Comparison of ENCODE assay signal across 1 cellular context in genomic region chr5:80204808-80205614, GRCh38.
A peak's percentile ranks its signal among the peaks of the same experiment; 100 is the strongest.
TF ChIP-seq lines count a peak whose summit lies in the region.

No MANE protein-coding gene starts in this region.

TF ChIP-seq in K562, 482 proteins besides CTCF, POLR2A, EP300 and RAD21 (continued from another document and continues in another):
- TF ChIP-seq CEBPZ (IDR thresholded peaks at IDR 0.05; ENCODE audit: borderline replicate concordance, low read depth, low read length) (no peak), ETV5 (CRISPR knock-in tag; IDR thresholded peaks at IDR 0.05; ENCODE audit: low read depth) (peak; percentile 63; the same call in 1 of the 2 replicates), ZNF121 (CRISPR knock-in tag; conservative IDR thresholded peaks at IDR 0.05) (no peak), CSDE1 (IDR thresholded peaks at IDR 0.05) (no peak), PTTG1 (tag; IDR thresholded peaks at IDR 0.05; ENCODE audit: low read depth) (no peak), SMAD3 (CRISPR knock-in tag; conservative IDR thresholded peaks at IDR 0.05) (peak; percentile 87; the same call in 1 of the 2 replicates), PHF21A (IDR thresholded peaks at IDR 0.05; ENCODE audit: borderline replicate concordance, low read depth) (peak; percentile 98), PTBP1 (IDR thresholded peaks at IDR 0.05; ENCODE audit: low read depth, low read length) (no peak), GTF2E2 (tag; IDR thresholded peaks at IDR 0.05) (no peak), ZFP36 (IDR thresholded peaks at IDR 0.05; ENCODE audit: low read depth, low read length, partially characterized antibody) (peak; percentile 31), HLTF (IDR thresholded peaks at IDR 0.05) (peak; percentile 66; the same call in 1 of the 2 replicates), KAT2B (IDR thresholded peaks at IDR 0.05; ENCODE audit: low read depth, low read length) (no peak), PHF20 (IDR thresholded peaks at IDR 0.05; ENCODE audit: partially characterized antibody) (no peak), IFI16 (CRISPR knock-in tag; IDR thresholded peaks at IDR 0.05) (no peak), MTF1 (CRISPR knock-in tag; IDR thresholded peaks at IDR 0.05; ENCODE audit: borderline replicate concordance) (no peak), MLX (CRISPR knock-in tag; conservative IDR thresholded peaks at IDR 0.05) (no peak), PHF8 (IDR thresholded peaks at IDR 0.05; ENCODE audit: borderline replicate concordance, low read length) (no peak), ID3 (CRISPR knock-in tag; IDR thresholded peaks at IDR 0.05) (no peak), ID3 (tag; IDR thresholded peaks at IDR 0.05) (no peak; the same call in 1 of the 2 replicates), FIP1L1 (IDR thresholded peaks at IDR 0.05; ENCODE audit: low read depth, low read length, poor library complexity, severe bottlenecking) (no peak), TAF15 (IDR thresholded peaks at IDR 0.05; ENCODE audit: low read depth, low read length) (no peak), ZNF696 (CRISPR knock-in tag; conservative IDR thresholded peaks at IDR 0.05) (no peak), ZBTB33 (CRISPR knock-in tag; IDR thresholded peaks at IDR 0.05) (0 out of 2 replicates have a peak, but pooled peaks have one; percentile 21), NCOR1 (IDR thresholded peaks at IDR 0.05) (peak; percentile 94), TSC22D4 (tag; IDR thresholded peaks at IDR 0.05) (no peak), CHD1 (IDR thresholded peaks at IDR 0.05; ENCODE audit: low read length) (no peak), NR0B1 (IDR thresholded peaks at IDR 0.05; ENCODE audit: partially characterized antibody) (no peak), SP2 (IDR thresholded peaks at IDR 0.05; ENCODE audit: extremely low read depth, low read depth, low read length, poor library complexity, severe bottlenecking) (no peak), HDAC8 (tag; IDR thresholded peaks at IDR 0.05) (no peak), NELFE (IDR thresholded peaks at IDR 0.05; ENCODE audit: insufficient read depth, insufficient read length) (no peak), RNF2 (IDR thresholded peaks at IDR 0.05) (peak; percentile 91), ARID3A (IDR thresholded peaks at IDR 0.05; ENCODE audit: borderline replicate concordance, low read depth, low read length) (0 out of 2 replicates have a peak, but pooled peaks have one; percentile 34), IRF1 (CRISPR knock-in tag; IDR thresholded peaks at IDR 0.05; ENCODE audit: borderline replicate concordance) (no peak), ZNF282 (CRISPR knock-in tag; IDR thresholded peaks at IDR 0.05) (no peak), ZMIZ1 (IDR thresholded peaks at IDR 0.05; ENCODE audit: low read depth in 2 of 2, low read length in 2 of 2) (peak in 1 of 2 experiments; percentile 91; a peak in 2 of 4 replicates), PRPF4 (IDR thresholded peaks at IDR 0.05; ENCODE audit: insufficient read depth, low read depth, low read length, poor library complexity, severe bottlenecking) (no peak), ZBED1 (IDR thresholded peaks at IDR 0.05) (no peak; the same call in 1 of the 2 replicates), KLF16 (IDR thresholded peaks at IDR 0.05) (peak; percentile 97), ARID1B (IDR thresholded peaks at IDR 0.05) (peak; percentile 98), MXI1 (IDR thresholded peaks at IDR 0.05; ENCODE audit: low read depth, low read length) (no peak), ARID3B (CRISPR knock-in tag; IDR thresholded peaks at IDR 0.05; ENCODE audit: borderline replicate concordance) (no peak), ZNF449 (CRISPR knock-in tag; IDR thresholded peaks at IDR 0.05) (no peak), ZNF77 (CRISPR knock-in tag; IDR thresholded peaks at IDR 0.05) (no peak), NCOA6 (IDR thresholded peaks at IDR 0.05) (no peak), ERF (CRISPR knock-in tag; IDR thresholded peaks at IDR 0.05) (peak; percentile 77; the same call in 1 of the 2 replicates), CXXC5 (CRISPR knock-in tag; IDR thresholded peaks at IDR 0.05) (peak; percentile 83), NR2C1 (IDR thresholded peaks at IDR 0.05) (no peak), NR2C1 (tag; IDR thresholded peaks at IDR 0.05) (peak; percentile 21; the same call in 1 of the 2 replicates), ZNF431 (CRISPR knock-in tag; IDR thresholded peaks at IDR 0.05) (0 out of 2 replicates have a peak, but pooled peaks have one; percentile 50), BMI1 (IDR thresholded peaks at IDR 0.05; ENCODE audit: low read length) (no peak), ATF1 (CRISPR knock-in tag; IDR thresholded peaks at IDR 0.05) (no peak), ATF1 (tag; IDR thresholded peaks at IDR 0.05) (peak; percentile 71), BHLHE40 (IDR thresholded peaks at IDR 0.05; ENCODE audit: low read length) (peak; percentile 88), ZNF707 (CRISPR knock-in tag; conservative IDR thresholded peaks at IDR 0.05) (peak; percentile 87), PPARD (CRISPR knock-in tag; IDR thresholded peaks at IDR 0.05) (no peak), SAFB2 (IDR thresholded peaks at IDR 0.05; ENCODE audit: borderline replicate concordance, low read depth, low read length, severe bottlenecking) (no peak), ZNF3 (CRISPR knock-in tag; IDR thresholded peaks at IDR 0.05) (no peak)
